2 cellular contexts compared by ENCODE assay signal in the genomic region with DNA sequence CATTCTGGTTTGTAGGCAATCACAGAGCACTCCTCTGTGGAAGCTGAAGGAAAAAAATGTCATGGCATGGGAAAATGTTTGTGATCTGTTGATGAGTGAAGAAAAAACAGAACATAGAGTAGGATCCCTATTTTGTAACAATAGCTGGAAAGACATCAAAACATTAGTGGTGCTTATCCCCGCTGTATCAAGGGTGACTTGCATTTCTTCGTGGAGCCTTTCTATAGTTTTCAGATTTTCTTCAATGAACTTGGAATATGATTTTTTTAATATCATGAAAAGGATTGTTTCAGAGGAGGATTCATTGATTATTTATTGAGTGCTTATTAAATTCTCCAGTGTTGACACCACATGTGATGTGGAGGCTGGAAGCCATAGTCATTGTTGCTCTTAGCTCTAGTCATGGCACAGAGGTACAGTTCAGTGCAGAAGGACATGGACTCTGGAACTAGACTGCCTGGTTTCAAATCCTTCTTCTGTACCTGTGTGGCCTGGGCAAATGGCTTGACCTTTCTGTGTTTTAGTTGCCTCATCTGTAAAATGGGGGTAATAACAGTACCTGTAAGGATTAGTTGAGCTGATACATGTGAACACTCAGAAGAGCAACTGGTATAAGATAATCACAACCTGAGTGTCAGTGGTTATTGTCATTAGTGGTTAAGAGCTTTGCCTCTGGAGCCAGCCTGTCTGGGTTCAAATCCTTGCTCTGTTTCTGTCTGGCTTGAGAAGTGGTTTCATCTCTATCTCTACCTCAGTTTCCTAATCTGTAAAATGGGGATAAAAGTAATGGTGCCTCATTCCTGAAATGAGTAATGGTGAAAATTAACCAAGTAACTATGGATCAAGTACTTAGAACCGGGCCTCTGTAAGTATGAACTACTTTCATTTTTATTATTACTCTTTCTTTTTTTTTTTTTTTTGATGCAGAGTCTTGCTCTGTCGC.
TF ChIP-seq lines count a peak whose summit lies in the region.

No MANE protein-coding gene starts in this region.

TF ChIP-seq in Ishikawa, 13 proteins besides CTCF, POLR2A, EP300 and RAD21:
- TF ChIP-seq FOXM1 (IDR thresholded peaks at IDR 0.05; ENCODE audit: borderline replicate concordance, low read depth): no peak
- TF ChIP-seq, protein P1, sequence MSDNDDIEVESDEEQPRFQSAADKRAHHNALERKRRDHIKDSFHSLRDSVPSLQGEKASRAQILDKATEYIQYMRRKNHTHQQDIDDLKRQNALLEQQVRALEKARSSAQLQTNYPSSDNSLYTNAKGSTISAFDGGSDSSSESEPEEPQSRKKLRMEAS (IDR thresholded peaks at IDR 0.05): 0 out of 2 replicates have a peak, but pooled peaks have one; percentile 2
TF ChIP-seq in Ishikawa: peak in this region for 1.

TF ChIP-seq in K562, 482 proteins besides CTCF, POLR2A, EP300 and RAD21:
- TF ChIP-seq C11orf30 (IDR thresholded peaks at IDR 0.05; ENCODE audit: low read depth) (peak; percentile 70; the same call in 1 of the 2 replicates), ZNF316 (IDR thresholded peaks at IDR 0.05) (peak; percentile 38; the same call in 1 of the 2 replicates), SMARCA5 (IDR thresholded peaks at IDR 0.05) (peak; percentile 72; the same call in 1 of the 2 replicates), DACH1 (IDR thresholded peaks at IDR 0.05; ENCODE audit: partially characterized antibody) (no peak), BCOR (IDR thresholded peaks at IDR 0.05) (peak; percentile 91), KLF13 (tag; IDR thresholded peaks at IDR 0.05; ENCODE audit: borderline replicate concordance, low read depth) (0 out of 2 replicates have a peak, but pooled peaks have one; percentile 21), ADNP (tag; IDR thresholded peaks at IDR 0.05) (peak; percentile 93), RBM25 (IDR thresholded peaks at IDR 0.05; ENCODE audit: low read depth, low read length, severe bottlenecking) (peak; percentile 96), CREB1 (IDR thresholded peaks at IDR 0.05) (no peak), CREB1 (CRISPR knock-in tag; IDR thresholded peaks at IDR 0.05) (no peak), RB1 (IDR thresholded peaks at IDR 0.05; ENCODE audit: low read depth) (no peak), RCOR1 (IDR thresholded peaks at IDR 0.05; ENCODE audit: borderline replicate concordance in 1 of 2, low read depth in 2 of 2, low read length in 2 of 2) (0 out of 4 replicates have a peak, but pooled peaks of 1 of the 2 experiments have one; percentile 63), ETV1 (tag; conservative IDR thresholded peaks at IDR 0.05; ENCODE audit: low read depth) (no peak), E2F3 (CRISPR knock-in tag; IDR thresholded peaks at IDR 0.05) (no peak), NFE2 (IDR thresholded peaks at IDR 0.05; ENCODE audit: low read depth) (peak; percentile 65), MAFF (IDR thresholded peaks at IDR 0.05; ENCODE audit: low read length) (peak; percentile 14; the same call in 1 of the 2 replicates), HDAC2 (IDR thresholded peaks at IDR 0.05) (peak; percentile 71; the same call in 1 of the 2 replicates), MAFG (tag; conservative IDR thresholded peaks at IDR 0.05) (peak; percentile 86), CHD4 (IDR thresholded peaks at IDR 0.05; ENCODE audit: insufficient read depth, insufficient replicate concordance, low read depth, low read length, poor library complexity, severe bottlenecking) (peak; percentile 51), KDM1A (IDR thresholded peaks at IDR 0.05) (peak in 1 of 2 experiments; percentile 77; a peak in 2 of 4 replicates)
- TF ChIP-seq, protein P2, sequence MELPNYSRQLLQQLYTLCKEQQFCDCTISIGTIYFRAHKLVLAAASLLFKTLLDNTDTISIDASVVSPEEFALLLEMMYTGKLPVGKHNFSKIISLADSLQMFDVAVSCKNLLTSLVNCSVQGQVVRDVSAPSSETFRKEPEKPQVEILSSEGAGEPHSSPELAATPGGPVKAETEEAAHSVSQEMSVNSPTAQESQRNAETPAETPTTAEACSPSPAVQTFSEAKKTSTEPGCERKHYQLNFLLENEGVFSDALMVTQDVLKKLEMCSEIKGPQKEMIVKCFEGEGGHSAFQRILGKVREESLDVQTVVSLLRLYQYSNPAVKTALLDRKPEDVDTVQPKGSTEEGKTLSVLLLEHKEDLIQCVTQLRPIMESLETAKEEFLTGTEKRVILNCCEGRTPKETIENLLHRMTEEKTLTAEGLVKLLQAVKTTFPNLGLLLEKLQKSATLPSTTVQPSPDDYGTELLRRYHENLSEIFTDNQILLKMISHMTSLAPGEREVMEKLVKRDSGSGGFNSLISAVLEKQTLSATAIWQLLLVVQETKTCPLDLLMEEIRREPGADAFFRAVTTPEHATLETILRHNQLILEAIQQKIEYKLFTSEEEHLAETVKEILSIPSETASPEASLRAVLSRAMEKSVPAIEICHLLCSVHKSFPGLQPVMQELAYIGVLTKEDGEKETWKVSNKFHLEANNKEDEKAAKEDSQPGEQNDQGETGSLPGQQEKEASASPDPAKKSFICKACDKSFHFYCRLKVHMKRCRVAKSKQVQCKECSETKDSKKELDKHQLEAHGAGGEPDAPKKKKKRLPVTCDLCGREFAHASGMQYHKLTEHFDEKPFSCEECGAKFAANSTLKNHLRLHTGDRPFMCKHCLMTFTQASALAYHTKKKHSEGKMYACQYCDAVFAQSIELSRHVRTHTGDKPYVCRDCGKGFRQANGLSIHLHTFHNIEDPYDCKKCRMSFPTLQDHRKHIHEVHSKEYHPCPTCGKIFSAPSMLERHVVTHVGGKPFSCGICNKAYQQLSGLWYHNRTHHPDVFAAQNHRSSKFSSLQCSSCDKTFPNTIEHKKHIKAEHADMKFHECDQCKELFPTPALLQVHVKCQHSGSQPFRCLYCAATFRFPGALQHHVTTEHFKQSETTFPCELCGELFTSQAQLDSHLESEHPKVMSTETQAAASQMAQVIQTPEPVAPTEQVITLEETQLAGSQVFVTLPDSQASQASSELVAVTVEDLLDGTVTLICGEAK (IDR thresholded peaks at IDR 0.05): no peak
- TF ChIP-seq, protein P2 (CRISPR knock-in tag; IDR thresholded peaks at IDR 0.05): no peak
- TF ChIP-seq, protein P3, sequence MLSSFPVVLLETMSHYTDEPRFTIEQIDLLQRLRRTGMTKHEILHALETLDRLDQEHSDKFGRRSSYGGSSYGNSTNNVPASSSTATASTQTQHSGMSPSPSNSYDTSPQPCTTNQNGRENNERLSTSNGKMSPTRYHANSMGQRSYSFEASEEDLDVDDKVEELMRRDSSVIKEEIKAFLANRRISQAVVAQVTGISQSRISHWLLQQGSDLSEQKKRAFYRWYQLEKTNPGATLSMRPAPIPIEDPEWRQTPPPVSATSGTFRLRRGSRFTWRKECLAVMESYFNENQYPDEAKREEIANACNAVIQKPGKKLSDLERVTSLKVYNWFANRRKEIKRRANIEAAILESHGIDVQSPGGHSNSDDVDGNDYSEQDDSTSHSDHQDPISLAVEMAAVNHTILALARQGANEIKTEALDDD (IDR thresholded peaks at IDR 0.05): 0 out of 2 replicates have a peak, but pooled peaks have one; percentile 33
- TF ChIP-seq, protein P4, sequence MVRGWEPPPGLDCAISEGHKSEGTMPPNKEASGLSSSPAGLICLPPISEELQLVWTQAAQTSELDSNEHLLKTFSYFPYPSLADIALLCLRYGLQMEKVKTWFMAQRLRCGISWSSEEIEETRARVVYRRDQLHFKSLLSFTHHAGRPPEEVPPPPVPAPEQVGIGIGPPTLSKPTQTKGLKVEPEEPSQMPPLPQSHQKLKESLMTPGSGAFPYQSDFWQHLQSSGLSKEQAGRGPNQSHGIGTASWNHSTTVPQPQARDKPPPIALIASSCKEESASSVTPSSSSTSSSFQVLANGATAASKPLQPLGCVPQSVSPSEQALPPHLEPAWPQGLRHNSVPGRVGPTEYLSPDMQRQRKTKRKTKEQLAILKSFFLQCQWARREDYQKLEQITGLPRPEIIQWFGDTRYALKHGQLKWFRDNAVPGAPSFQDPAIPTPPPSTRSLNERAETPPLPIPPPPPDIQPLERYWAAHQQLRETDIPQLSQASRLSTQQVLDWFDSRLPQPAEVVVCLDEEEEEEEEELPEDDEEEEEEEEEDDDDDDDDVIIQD (CRISPR knock-in tag; IDR thresholded peaks at IDR 0.05): no peak
